In the genomic region with DNA sequence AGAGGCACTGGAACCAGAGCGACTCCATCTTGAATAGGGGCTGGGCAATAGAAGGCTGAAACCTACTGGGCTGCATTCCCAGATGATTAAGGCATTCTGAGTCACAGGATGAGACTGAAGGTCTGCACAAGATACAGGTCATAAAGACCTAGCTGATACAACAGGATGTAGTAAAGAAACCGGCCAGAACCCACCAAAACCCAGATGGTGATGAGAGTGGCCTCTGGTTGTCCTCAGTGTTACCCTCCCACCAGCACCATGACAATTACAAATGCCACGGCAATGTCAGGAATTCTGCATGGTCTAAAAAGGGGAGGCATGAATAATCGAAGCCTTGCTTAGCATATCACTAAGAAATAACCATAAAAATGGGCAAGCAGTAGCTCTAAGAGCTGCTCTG, we compare ENCODE assay signal across 8 cellular contexts.
DNase-seq lines count a peak whose midpoint lies in the region; ATAC-seq, FAIRE-seq and TF ChIP-seq lines count a peak whose summit lies in the region.
"Not testable (repeated sequence)": the region's sequence is repeated elsewhere in the genome, so short reads cannot be mapped to it uniquely, and the experiment has no call there.

No MANE protein-coding gene starts in this region.

- WGBS in GM23248 (ENCODE audit: low coverage in 1 of 2, low lambda C conversion rate in 2 of 2, missing lambda C conversion rate in 2 of 2), 2 experiments = 0 to 8% methylated on average over 3 to 4 of the region's 4 CpGs

- not testable (repeated sequence) for H3K9me1 ChIP-seq in endothelial cell of umbilical vein (replicated peaks; ENCODE audit: control insufficient read depth, extremely low read depth, insufficient read depth, low read length)

- TF ChIP-seq CTCF in AG10803 (conservative IDR thresholded peaks at IDR 0.05; ENCODE audit: low read length); endothelial cell of umbilical vein (IDR thresholded peaks at IDR 0.05; ENCODE audit: extremely low read depth in 1 of 2, insufficient read depth in 1 of 2, low read depth in 1 of 2, low read length in 2 of 2); foreskin keratinocyte (conservative IDR thresholded peaks at IDR 0.05): not testable (repeated sequence)

- H3K27ac ChIP-seq in GM23248 = 0 out of 2 replicates have a peak overlapping the region, but pooled peaks have one; percentile 35
- H3K27ac ChIP-seq in SJSA1; endothelial cell of umbilical vein (ENCODE audit: insufficient read depth, low read depth, low read length); foreskin keratinocyte: not testable (repeated sequence)

- not testable (repeated sequence) for H3K27me3 ChIP-seq in GM23248 (replicated peaks; ENCODE audit: insufficient read depth); MG63; SJSA1 (replicated peaks); endothelial cell of umbilical vein (ENCODE audit: control insufficient read depth in 2 of 2, insufficient read depth in 2 of 2, low read length in 2 of 2); foreskin keratinocyte

- peak overlapping the region; percentile 61 for H3K4me2 ChIP-seq in GM23248 (ENCODE audit: unreplicated experiment)
- H3K4me2 ChIP-seq in endothelial cell of umbilical vein (ENCODE audit: insufficient read depth, low read length) = not testable (repeated sequence)

- peak; percentile 65 for DNase-seq in AG10803 (ENCODE audit: low read depth)
- DNase-seq in GM23248 = peak; percentile 55
- peak; percentile 22 for DNase-seq in HS-27A (ENCODE audit: low read depth)
- peak; percentile 60 for DNase-seq in MG63
- peak; percentile 4 to 42 for DNase-seq in SJSA1 (ENCODE audit: low read depth in 1 of 2, low spot score in 2 of 2)
- DNase-seq in endothelial cell of umbilical vein (ENCODE audit: low read depth, low spot score) = not testable (repeated sequence)
- DNase-seq in foreskin keratinocyte = peak; percentile 46 to 72
- DNase-seq in myocyte (ENCODE audit: low read depth) = peak; percentile 26

- H3K4me1 ChIP-seq in GM23248 (ENCODE audit: insufficient read depth); SJSA1 (replicated peaks); endothelial cell of umbilical vein (ENCODE audit: control insufficient read depth, extremely low read depth, insufficient read depth, low read length); foreskin keratinocyte: not testable (repeated sequence)

- H3K9me2 ChIP-seq in GM23248 (ENCODE audit: insufficient read depth) = not testable (repeated sequence)

- in situ Hi-C loops in GM23248 (cut with MboI) = not testable (repeated sequence)

- not testable (repeated sequence) for H3K9ac ChIP-seq in GM23248; endothelial cell of umbilical vein (replicated peaks; ENCODE audit: extremely low read depth, insufficient read depth, low read length)

- peak; percentile 92 for ATAC-seq in foreskin keratinocyte

- POLR2A ChIA-PET in endothelial cell of umbilical vein (lab: Charles Lee) = not testable (repeated sequence)

- H3F3A ChIP-seq in GM23248 (ENCODE audit: insufficient read depth) = not testable (repeated sequence)

- FAIRE-seq in endothelial cell of umbilical vein (lab: Jason Lieb, UNC) = peak; percentile 57

- H2AFZ ChIP-seq in GM23248; endothelial cell of umbilical vein (ENCODE audit: low read depth, low read length): not testable (repeated sequence)

- CTCF ChIA-PET in endothelial cell of umbilical vein (lab: Charles Lee) = not testable (repeated sequence)

- dilution Hi-C loops in endothelial cell of umbilical vein (cut with MboI; ENCODE audit: extremely low pct_ligation_motif_present, low sequenced_read_pairs) = not testable (repeated sequence)

- intact Hi-C loops in endothelial cell of umbilical vein (cut with micrococcal nuclease) = not testable (repeated sequence)

- TF ChIP-seq POLR2A in endothelial cell of umbilical vein (IDR thresholded peaks at IDR 0.05; ENCODE audit: low read depth, low read length) = not testable (repeated sequence)

- not testable (repeated sequence) for H3K9me3 ChIP-seq in GM23248 (ENCODE audit: low read depth); MG63; SJSA1 (replicated peaks); endothelial cell of umbilical vein (replicated peaks; ENCODE audit: control insufficient read depth, insufficient read depth, low read length)

- not testable (repeated sequence) for BruUV-seq in endothelial cell of umbilical vein (replicated peaks; lab: Mats Ljungman, UMichigan)

- not testable (repeated sequence) for H3K4me3 ChIP-seq in AG10803 (ENCODE audit: low read length); GM23248; MG63; SJSA1; endothelial cell of umbilical vein (replicated peaks in 1 of 3; ENCODE audit: insufficient read depth in 1 of 3, low read depth in 1 of 3, low read length in 3 of 3)

- H3K36me3 ChIP-seq in GM23248 (ENCODE audit: low read depth); MG63; SJSA1; endothelial cell of umbilical vein (ENCODE audit: control insufficient read depth in 2 of 2, extremely low read depth in 1 of 2, insufficient read depth in 2 of 2, low read length in 2 of 2): not testable (repeated sequence)

- H4K20me1 ChIP-seq in GM23248 (ENCODE audit: insufficient read depth); endothelial cell of umbilical vein (replicated peaks; ENCODE audit: control insufficient read depth, extremely low read depth, insufficient read depth, low read length): not testable (repeated sequence)

- H3K79me2 ChIP-seq in GM23248 (ENCODE audit: insufficient read depth); endothelial cell of umbilical vein (ENCODE audit: control insufficient read depth, insufficient read depth, low read length): not testable (repeated sequence)
